In the genomic region with DNA sequence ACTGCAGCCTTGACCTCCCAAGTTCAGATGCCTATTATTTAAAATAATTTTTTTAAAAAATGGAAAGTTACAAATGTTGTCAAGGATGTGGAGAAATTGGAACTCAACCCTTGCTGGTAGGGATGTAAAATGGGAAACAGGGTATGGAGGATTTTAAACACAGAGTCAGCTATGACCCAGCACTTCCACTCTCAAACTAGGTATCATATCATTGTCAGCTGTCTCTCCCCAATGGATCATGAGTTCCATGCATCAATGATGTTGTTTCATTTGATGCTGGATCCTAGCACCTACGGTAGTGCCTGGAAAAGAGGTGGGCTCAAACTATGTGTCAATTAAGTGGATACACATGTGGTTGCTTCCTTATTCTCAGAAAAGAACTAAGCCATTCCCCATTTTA, we compare ENCODE assay signal across 37 cellular contexts.
DNase-seq lines count a peak whose midpoint lies in the region; ATAC-seq, FAIRE-seq and TF ChIP-seq lines count a peak whose summit lies in the region.
"Had no signal": no experiment of that assay in that cellular context is flagged by ENCODE, and none has a peak within 500 bp of the region (broad histone marks: within the 10 kb centered on the region; RNA-seq: fewer than 3 reads in every experiment).

No MANE protein-coding gene starts in this region.

- H3K9me3 Mint-ChIP-seq in WTC11 = peaks cover 37% of the 10 kb centered on the region

- BruUV-seq in HepG2 (replicated peaks; lab: Mats Ljungman, UMichigan) (no TSS peak), K562 (replicated peaks; lab: Mats Ljungman, UMichigan) (no TSS peak)

- CTCF ChIA-PET in HepG2 (lab: Yijun Ruan, JAX; ENCODE audit: low intra/inter-chr PET ratio, low total read pairs) (no interaction called here), WTC11 (lab: Charles Lee) (no interaction called here), K562 (lab: Yijun Ruan, JAX; ENCODE audit: low intra/inter-chr PET ratio) (no interaction called here)

- H3K9me1 ChIP-seq in K562 (ENCODE audit: control insufficient read depth, insufficient read depth, low read length) = no peaks in the 10 kb centered on the region

- FAIRE-seq in HepG2 (lab: Jason Lieb, UNC) = no peak
- no peak for FAIRE-seq in K562 (lab: Jason Lieb, UNC)
- FAIRE-seq: A204.1, A549, D721Med had no signal

- no peak for TF ChIP-seq CTCF in HepG2 (CRISPR knock-in tag; IDR thresholded peaks at IDR 0.05)
- no peak for TF ChIP-seq CTCF in right lobe of liver (IDR thresholded peaks at IDR 0.05)
- TF ChIP-seq CTCF in WTC11 (IDR thresholded peaks at IDR 0.05) = no peak
- TF ChIP-seq CTCF in K562 (IDR thresholded peaks at IDR 0.05 in 2 of 3, conservative IDR thresholded peaks at IDR 0.05 in 1 of 3; ENCODE audit: insufficient read depth in 2 of 3, low read depth in 1 of 3, low read length in 3 of 3) = no peak

- H3K4me1 ChIP-seq in HepG2 (ENCODE audit: insufficient read depth, low read length) (peaks cover 3% of the 10 kb centered on the region), right lobe of liver (no peaks in the 10 kb centered on the region), SJSA1 (replicated peaks) (no peaks in the 10 kb centered on the region), K562 (replicated peaks in 1 of 2; ENCODE audit: control insufficient read depth in 2 of 2, insufficient read depth in 2 of 2, low read length in 2 of 2) (no peaks in the 10 kb centered on the region)
- H3K4me1 ChIP-seq: A549, BE2C, Caco-2 had no signal

- H3K27ac ChIP-seq in HepG2 (ENCODE audit: extremely low read length, insufficient read depth, low read length) (no peak overlapping the region), right lobe of liver (no peak overlapping the region), SJSA1 (no peak overlapping the region), K562 (ENCODE audit: extremely low read depth, low read depth, low read length) (no peak overlapping the region)
- H3K27ac ChIP-seq: 22Rv1; A549; BLaER1; BLaER1 treated with 17β-estradiol and CSF1 and Interleukin-3, amounts not matched to agents 10 nM and 100 nM; C4-2B had no signal

- H3K9ac ChIP-seq in HepG2 (ENCODE audit: insufficient read depth, low read depth, low read length) (no peak overlapping the region), K562 (ENCODE audit: insufficient read depth in 1 of 2, low read depth in 2 of 2, low read length in 2 of 2) (no peak overlapping the region)
- H3K9ac ChIP-seq: BLaER1; BLaER1 treated with 17β-estradiol and CSF1 and Interleukin-3, amounts not matched to agents 10 nM and 100 nM had no signal

- TF ChIP-seq RAD21 in HepG2 (CRISPR knock-in tag; IDR thresholded peaks at IDR 0.05) (no peak), K562 (CRISPR knock-in tag; conservative IDR thresholded peaks at IDR 0.05 in 1 of 2, IDR thresholded peaks at IDR 0.05 in 1 of 2) (no peak)

- POLR2A ChIA-PET in HepG2 (lab: Yijun Ruan, JAX) (no interaction called here), WTC11 (lab: Charles Lee) (no interaction called here), K562 (lab: Yijun Ruan, JAX) (no interaction called here)

- no peaks in the 10 kb centered on the region for H3K36me3 ChIP-seq in HepG2 (replicated peaks in 1 of 2; ENCODE audit: control insufficient read depth in 1 of 2, insufficient read depth in 2 of 2, low read length in 2 of 2)
- H3K36me3 ChIP-seq in right lobe of liver = no peaks in the 10 kb centered on the region
- H3K36me3 ChIP-seq in SJSA1 = no peaks in the 10 kb centered on the region
- no peaks in the 10 kb centered on the region for H3K36me3 ChIP-seq in K562 (ENCODE audit: control insufficient read depth, insufficient read depth, low read length)
- H3K36me3 ChIP-seq: BLaER1; BLaER1 treated with 17β-estradiol and CSF1 and Interleukin-3, amounts not matched to agents 10 nM and 100 nM had no signal

- TF ChIP-seq POLR2A in HepG2 (IDR thresholded peaks at IDR 0.05; ENCODE audit: insufficient read depth in 1 of 2, low read depth in 2 of 2, low read length in 2 of 2) (no peak), right lobe of liver (IDR thresholded peaks at IDR 0.05) (no peak), K562 (conservative IDR thresholded peaks at IDR 0.05) (no peak)

- H3K4me3 Mint-ChIP-seq in WTC11 = no peak overlapping the region
- H3K4me3 Mint-ChIP-seq: B cell; CD14-positive monocyte; CD4-positive, alpha-beta memory T cell; CD4-positive, alpha-beta T cell; CD4-positive, CD25-positive, alpha-beta regulatory T cell; CD8-positive, alpha-beta memory T cell; CD8-positive, alpha-beta T cell had no signal

- H3K4me3 ChIP-seq in HepG2 (replicated peaks in 1 of 3; ENCODE audit: insufficient read depth in 1 of 3, low read depth in 2 of 3, low read length in 3 of 3) (no peak overlapping the region), right lobe of liver (no peak overlapping the region), SJSA1 (no peak overlapping the region), K562 (no peak overlapping the region)
- H3K4me3 ChIP-seq: A549; BLaER1; BLaER1 treated with 17β-estradiol and CSF1 and Interleukin-3, amounts not matched to agents 10 nM and 100 nM had no signal

- 0 out of 2 replicates have a peak, but pooled peaks cover 3% of the 10 kb centered on the region for H3K4me1 Mint-ChIP-seq in WTC11
- H3K4me1 Mint-ChIP-seq: B cell; CD4-positive, alpha-beta memory T cell; CD4-positive, CD25-positive, alpha-beta regulatory T cell; CD8-positive, alpha-beta memory T cell had no signal

- H3K27me3 Mint-ChIP-seq in WTC11 (ENCODE audit: low read depth) = no peaks in the 10 kb centered on the region
- H3K27me3 Mint-ChIP-seq: B cell; CD4-positive, CD25-positive, alpha-beta regulatory T cell had no signal

- peaks cover 1 to 8% of the 10 kb centered on the region in 2 experiments; a peak in 2 of 5 replicates for H3K27me3 ChIP-seq in HepG2 (ENCODE audit: control insufficient read depth in 1 of 2, insufficient read depth in 2 of 2, low read length in 2 of 2)
- no peaks in the 10 kb centered on the region for H3K27me3 ChIP-seq in right lobe of liver
- H3K27me3 ChIP-seq in SJSA1 (replicated peaks) = peaks cover 89% of the 10 kb centered on the region
- peaks cover 0 to 10% of the 10 kb centered on the region in 2 experiments; a peak in 1 of 5 replicates for H3K27me3 ChIP-seq in K562 (ENCODE audit: control insufficient read depth in 2 of 2, insufficient read depth in 2 of 2, low read length in 2 of 2)
- H3K27me3 ChIP-seq: BE2C, BLaER1 had no signal

- in situ Hi-C loops in HepG2 (cut with HindIII; ENCODE audit: extremely low pct_ligation_motif_present, low pct_unique_long_range_greater_than_20kb) (no loop called here), K562 (cut with MboI) (no loop called here)

- no peak for ATAC-seq in HepG2
- ATAC-seq in right lobe of liver = no peak
- no peak for ATAC-seq in WTC11
- no peak for ATAC-seq in K562
- ATAC-seq in HG02885 (IDR thresholded peaks at IDR 0.05; ENCODE audit: poor library complexity, unreplicated experiment) = no peak
- ATAC-seq in HG02870 (IDR thresholded peaks at IDR 0.05; ENCODE audit: unreplicated experiment) = no peak
- ATAC-seq in HG03095 (IDR thresholded peaks at IDR 0.05; ENCODE audit: unreplicated experiment) = no peak
- ATAC-seq: A549; CD8-positive, alpha-beta T cell had no signal

- DNase-seq in HepG2 (ENCODE audit: low spot score) = no peak
- DNase-seq in right lobe of liver = no peak
- DNase-seq in SJSA1 (ENCODE audit: low read depth in 1 of 2, low spot score in 2 of 2) = peak; percentile 49 to 59
- DNase-seq in WTC11 (ENCODE audit: low spot score) = no peak
- no peak for DNase-seq in K562 (ENCODE audit: extremely low read depth in 1 of 4, low spot score in 3 of 4)
- DNase-seq: 8988T; ACHN; AML-193; BE2C; C1 segment of cervical spinal cord; Caco-2; Calu3; CD4-positive, alpha-beta memory T cell; CD4-positive, alpha-beta T cell; CD4-positive, CD25-positive, alpha-beta regulatory T cell; CD8-positive, alpha-beta memory T cell; CD8-positive, alpha-beta T cell; COR-L47; DMS 273 treated with DMSO at 0.1 percent for 48 hours; DMS153; DMS53; DMS79; DMS79 treated with DMSO at 0.1 percent for 48 hours; DND-41; EL had no signal

- H3K79me2 ChIP-seq in HepG2 (ENCODE audit: insufficient read depth, low read length) (no peaks in the 10 kb centered on the region), K562 (ENCODE audit: control insufficient read depth, insufficient read depth, low read length) (no peaks in the 10 kb centered on the region)

- H3K4me2 ChIP-seq in HepG2 (ENCODE audit: low read depth, low read length) = no peak overlapping the region
- H3K4me2 ChIP-seq in K562 (ENCODE audit: insufficient read depth, low read length) = no peak overlapping the region
- H3K4me2 ChIP-seq: A549; BLaER1; BLaER1 treated with 17β-estradiol and CSF1 and Interleukin-3, amounts not matched to agents 10 nM and 100 nM had no signal

- H3K9me3 ChIP-seq in HepG2 (ENCODE audit: low read length) (peaks cover 13% of the 10 kb centered on the region), right lobe of liver (no peaks in the 10 kb centered on the region), SJSA1 (replicated peaks) (peaks cover 42% of the 10 kb centered on the region), K562 (replicated peaks; ENCODE audit: control insufficient read depth, insufficient read depth, low read depth, low read length) (no peaks in the 10 kb centered on the region)
- H3K9me3 ChIP-seq: BE2C, Caco-2 had no signal

- H2AFZ ChIP-seq in HepG2 (ENCODE audit: low read length) = no peak overlapping the region
- H2AFZ ChIP-seq in K562 (ENCODE audit: low read depth, low read length) = no peak overlapping the region

- 0% methylated on average over 1 of the region's 1 CpG for WGBS in HepG2 (ENCODE audit: low lambda C conversion rate)
- WGBS in right lobe of liver (ENCODE audit: insufficient coverage, low coverage, low lambda C conversion rate, missing lambda C conversion rate) = 44% methylated on average over 1 of the region's 1 CpG
- 0% methylated on average over 1 of the region's 1 CpG for WGBS in K562 (ENCODE audit: insufficient coverage, low coverage, missing lambda C conversion rate)

- peaks cover 12% of the 10 kb centered on the region for H3K36me3 Mint-ChIP-seq in WTC11
- H3K36me3 Mint-ChIP-seq: CD14-positive monocyte; CD4-positive, alpha-beta memory T cell; CD4-positive, CD25-positive, alpha-beta regulatory T cell; CD8-positive, alpha-beta memory T cell; CD8-positive, alpha-beta T cell had no signal

- H3K27ac Mint-ChIP-seq in WTC11 = no peak overlapping the region
- H3K27ac Mint-ChIP-seq: B cell; CD14-positive monocyte; CD4-positive, alpha-beta memory T cell; CD4-positive, alpha-beta T cell; CD4-positive, CD25-positive, alpha-beta regulatory T cell; CD8-positive, alpha-beta memory T cell; CD8-positive, alpha-beta T cell had no signal

- intact Hi-C loops in HepG2 (cut with micrococcal nuclease; ENCODE audit: unreplicated experiment) = no loop called here
- intact Hi-C loops in right lobe of liver (cut with DNase I) = no loop called here
- intact Hi-C loops in K562 (cut with micrococcal nuclease) = no loop called here

- no peak for TF ChIP-seq EP300 in HepG2 (IDR thresholded peaks at IDR 0.05; ENCODE audit: low read depth in 2 of 2, low read length in 2 of 2)
- no peak for TF ChIP-seq EP300 in HepG2 (CRISPR knock-in tag; IDR thresholded peaks at IDR 0.05; ENCODE audit: borderline replicate concordance)
- no peak for TF ChIP-seq EP300 in K562 (IDR thresholded peaks at IDR 0.05; ENCODE audit: low read length)

- H4K20me1 ChIP-seq in HepG2 (ENCODE audit: insufficient read depth, low read length) (no peaks in the 10 kb centered on the region), K562 (replicated peaks; ENCODE audit: control insufficient read depth, insufficient read depth, low read length) (no peaks in the 10 kb centered on the region)
- H4K20me1 ChIP-seq: BLaER1 treated with 17β-estradiol and CSF1 and Interleukin-3, amounts not matched to agents 10 nM and 100 nM had no signal

Comparison
In these comparisons a context has a peak if more than half of its experiments do, and no peak if none do; other contexts are left out.
1. DNase-seq: peak in SJSA1 (2 of 2); none in HepG2 (single experiment), right lobe of liver (0 of 3), WTC11 (single experiment) and K562 (0 of 4).